In the genomic region with DNA sequence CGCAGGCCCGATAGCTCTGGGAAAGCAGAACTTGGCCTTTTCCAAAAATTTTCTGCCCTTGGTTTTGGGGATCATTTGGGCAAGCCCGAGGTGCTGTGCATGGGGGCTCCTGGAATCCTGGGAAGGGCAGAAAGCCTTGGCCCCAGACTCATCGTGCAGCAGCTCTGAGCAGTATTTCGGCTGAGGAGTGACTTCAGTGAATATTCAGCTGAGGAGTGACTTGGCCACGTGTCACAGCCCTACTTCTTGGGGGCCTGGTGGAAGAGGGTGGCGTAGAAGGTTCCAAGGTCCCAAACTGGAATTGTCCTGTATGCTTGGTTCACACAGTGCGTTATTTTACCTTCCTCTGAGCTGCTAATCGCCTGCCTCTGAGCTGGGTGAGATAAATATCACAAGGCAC, we compare ENCODE assay signal across 1 cellular context.
TF ChIP-seq lines count a peak whose summit lies in the region.

No MANE protein-coding gene starts in this region.

TF ChIP-seq in HepG2, 621 proteins besides CTCF, POLR2A, EP300 and RAD21:
- TF ChIP-seq ZNF878 (CRISPR knock-in tag; IDR thresholded peaks at IDR 0.05) (no peak), TOPORS (CRISPR knock-in tag; IDR thresholded peaks at IDR 0.05) (no peak), TBL1XR1 (IDR thresholded peaks at IDR 0.05; ENCODE audit: borderline replicate concordance, low read length, partially characterized antibody) (no peak), ZFP37 (CRISPR knock-in tag; IDR thresholded peaks at IDR 0.05; ENCODE audit: borderline replicate concordance) (no peak), ZNF607 (CRISPR knock-in tag; IDR thresholded peaks at IDR 0.05; ENCODE audit: borderline replicate concordance) (no peak), ZNF160 (CRISPR knock-in tag; IDR thresholded peaks at IDR 0.05) (no peak), POLR2AphosphoS5 (IDR thresholded peaks at IDR 0.05; ENCODE audit: low read depth, low read length) (no peak), ZNF20 (CRISPR knock-in tag; IDR thresholded peaks at IDR 0.05) (no peak), ISL2 (CRISPR knock-in tag; IDR thresholded peaks at IDR 0.05) (no peak), HNRNPK (IDR thresholded peaks at IDR 0.05; ENCODE audit: low read depth, low read length, poor library complexity, severe bottlenecking) (no peak), ZNF235 (CRISPR knock-in tag; IDR thresholded peaks at IDR 0.05; ENCODE audit: borderline replicate concordance) (no peak), ZNF17 (CRISPR knock-in tag; IDR thresholded peaks at IDR 0.05) (no peak), ZIK1 (CRISPR knock-in tag; IDR thresholded peaks at IDR 0.05; ENCODE audit: borderline replicate concordance, low read depth) (no peak)
- TF ChIP-seq, protein P1, sequence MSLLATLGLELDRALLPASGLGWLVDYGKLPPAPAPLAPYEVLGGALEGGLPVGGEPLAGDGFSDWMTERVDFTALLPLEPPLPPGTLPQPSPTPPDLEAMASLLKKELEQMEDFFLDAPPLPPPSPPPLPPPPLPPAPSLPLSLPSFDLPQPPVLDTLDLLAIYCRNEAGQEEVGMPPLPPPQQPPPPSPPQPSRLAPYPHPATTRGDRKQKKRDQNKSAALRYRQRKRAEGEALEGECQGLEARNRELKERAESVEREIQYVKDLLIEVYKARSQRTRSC (CRISPR knock-in tag; IDR thresholded peaks at IDR 0.05; ENCODE audit: low read depth): no peak
- TF ChIP-seq, protein P2, sequence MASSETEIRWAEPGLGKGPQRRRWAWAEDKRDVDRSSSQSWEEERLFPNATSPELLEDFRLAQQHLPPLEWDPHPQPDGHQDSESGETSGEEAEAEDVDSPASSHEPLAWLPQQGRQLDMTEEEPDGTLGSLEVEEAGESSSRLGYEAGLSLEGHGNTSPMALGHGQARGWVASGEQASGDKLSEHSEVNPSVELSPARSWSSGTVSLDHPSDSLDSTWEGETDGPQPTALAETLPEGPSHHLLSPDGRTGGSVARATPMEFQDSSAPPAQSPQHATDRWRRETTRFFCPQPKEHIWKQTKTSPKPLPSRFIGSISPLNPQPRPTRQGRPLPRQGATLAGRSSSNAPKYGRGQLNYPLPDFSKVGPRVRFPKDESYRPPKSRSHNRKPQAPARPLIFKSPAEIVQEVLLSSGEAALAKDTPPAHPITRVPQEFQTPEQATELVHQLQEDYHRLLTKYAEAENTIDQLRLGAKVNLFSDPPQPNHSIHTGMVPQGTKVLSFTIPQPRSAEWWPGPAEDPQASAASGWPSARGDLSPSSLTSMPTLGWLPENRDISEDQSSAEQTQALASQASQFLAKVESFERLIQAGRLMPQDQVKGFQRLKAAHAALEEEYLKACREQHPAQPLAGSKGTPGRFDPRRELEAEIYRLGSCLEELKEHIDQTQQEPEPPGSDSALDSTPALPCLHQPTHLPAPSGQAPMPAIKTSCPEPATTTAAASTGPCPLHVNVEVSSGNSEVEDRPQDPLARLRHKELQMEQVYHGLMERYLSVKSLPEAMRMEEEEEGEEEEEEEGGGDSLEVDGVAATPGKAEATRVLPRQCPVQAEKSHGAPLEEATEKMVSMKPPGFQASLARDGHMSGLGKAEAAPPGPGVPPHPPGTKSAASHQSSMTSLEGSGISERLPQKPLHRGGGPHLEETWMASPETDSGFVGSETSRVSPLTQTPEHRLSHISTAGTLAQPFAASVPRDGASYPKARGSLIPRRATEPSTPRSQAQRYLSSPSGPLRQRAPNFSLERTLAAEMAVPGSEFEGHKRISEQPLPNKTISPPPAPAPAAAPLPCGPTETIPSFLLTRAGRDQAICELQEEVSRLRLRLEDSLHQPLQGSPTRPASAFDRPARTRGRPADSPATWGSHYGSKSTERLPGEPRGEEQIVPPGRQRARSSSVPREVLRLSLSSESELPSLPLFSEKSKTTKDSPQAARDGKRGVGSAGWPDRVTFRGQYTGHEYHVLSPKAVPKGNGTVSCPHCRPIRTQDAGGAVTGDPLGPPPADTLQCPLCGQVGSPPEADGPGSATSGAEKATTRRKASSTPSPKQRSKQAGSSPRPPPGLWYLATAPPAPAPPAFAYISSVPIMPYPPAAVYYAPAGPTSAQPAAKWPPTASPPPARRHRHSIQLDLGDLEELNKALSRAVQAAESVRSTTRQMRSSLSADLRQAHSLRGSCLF (CRISPR knock-in tag; IDR thresholded peaks at IDR 0.05; ENCODE audit: borderline replicate concordance): no peak
- TF ChIP-seq, protein P3, sequence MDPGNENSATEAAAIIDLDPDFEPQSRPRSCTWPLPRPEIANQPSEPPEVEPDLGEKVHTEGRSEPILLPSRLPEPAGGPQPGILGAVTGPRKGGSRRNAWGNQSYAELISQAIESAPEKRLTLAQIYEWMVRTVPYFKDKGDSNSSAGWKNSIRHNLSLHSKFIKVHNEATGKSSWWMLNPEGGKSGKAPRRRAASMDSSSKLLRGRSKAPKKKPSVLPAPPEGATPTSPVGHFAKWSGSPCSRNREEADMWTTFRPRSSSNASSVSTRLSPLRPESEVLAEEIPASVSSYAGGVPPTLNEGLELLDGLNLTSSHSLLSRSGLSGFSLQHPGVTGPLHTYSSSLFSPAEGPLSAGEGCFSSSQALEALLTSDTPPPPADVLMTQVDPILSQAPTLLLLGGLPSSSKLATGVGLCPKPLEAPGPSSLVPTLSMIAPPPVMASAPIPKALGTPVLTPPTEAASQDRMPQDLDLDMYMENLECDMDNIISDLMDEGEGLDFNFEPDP (CRISPR knock-in tag; conservative IDR thresholded peaks at IDR 0.05): no peak
- TF ChIP-seq, protein P4, sequence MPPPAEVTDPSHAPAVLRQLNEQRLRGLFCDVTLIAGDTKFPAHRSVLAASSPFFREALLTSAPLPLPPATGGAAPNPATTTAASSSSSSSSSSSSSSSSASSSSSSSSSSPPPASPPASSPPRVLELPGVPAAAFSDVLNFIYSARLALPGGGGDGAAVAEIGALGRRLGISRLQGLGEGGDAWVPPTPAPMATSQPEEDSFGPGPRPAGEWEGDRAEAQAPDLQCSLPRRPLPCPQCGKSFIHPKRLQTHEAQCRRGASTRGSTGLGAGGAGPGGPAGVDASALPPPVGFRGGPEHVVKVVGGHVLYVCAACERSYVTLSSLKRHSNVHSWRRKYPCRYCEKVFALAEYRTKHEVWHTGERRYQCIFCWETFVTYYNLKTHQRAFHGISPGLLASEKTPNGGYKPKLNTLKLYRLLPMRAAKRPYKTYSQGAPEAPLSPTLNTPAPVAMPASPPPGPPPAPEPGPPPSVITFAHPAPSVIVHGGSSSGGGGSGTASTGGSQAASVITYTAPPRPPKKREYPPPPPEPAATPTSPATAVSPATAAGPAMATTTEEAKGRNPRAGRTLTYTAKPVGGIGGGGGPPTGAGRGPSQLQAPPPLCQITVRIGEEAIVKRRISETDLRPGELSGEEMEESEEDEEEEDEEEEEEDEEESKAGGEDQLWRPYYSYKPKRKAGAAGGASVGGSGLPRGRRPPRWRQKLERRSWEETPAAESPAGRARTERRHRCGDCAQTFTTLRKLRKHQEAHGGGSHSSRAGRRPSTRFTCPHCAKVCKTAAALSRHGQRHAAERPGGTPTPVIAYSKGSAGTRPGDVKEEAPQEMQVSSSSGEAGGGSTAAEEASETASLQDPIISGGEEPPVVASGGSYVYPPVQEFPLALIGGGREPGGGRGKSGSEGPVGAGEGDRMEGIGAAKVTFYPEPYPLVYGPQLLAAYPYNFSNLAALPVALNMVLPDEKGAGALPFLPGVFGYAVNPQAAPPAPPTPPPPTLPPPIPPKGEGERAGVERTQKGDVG (CRISPR knock-in tag; IDR thresholded peaks at IDR 0.05; ENCODE audit: borderline replicate concordance): no peak
